12 cellular contexts compared by ENCODE assay signal in the genomic region with DNA sequence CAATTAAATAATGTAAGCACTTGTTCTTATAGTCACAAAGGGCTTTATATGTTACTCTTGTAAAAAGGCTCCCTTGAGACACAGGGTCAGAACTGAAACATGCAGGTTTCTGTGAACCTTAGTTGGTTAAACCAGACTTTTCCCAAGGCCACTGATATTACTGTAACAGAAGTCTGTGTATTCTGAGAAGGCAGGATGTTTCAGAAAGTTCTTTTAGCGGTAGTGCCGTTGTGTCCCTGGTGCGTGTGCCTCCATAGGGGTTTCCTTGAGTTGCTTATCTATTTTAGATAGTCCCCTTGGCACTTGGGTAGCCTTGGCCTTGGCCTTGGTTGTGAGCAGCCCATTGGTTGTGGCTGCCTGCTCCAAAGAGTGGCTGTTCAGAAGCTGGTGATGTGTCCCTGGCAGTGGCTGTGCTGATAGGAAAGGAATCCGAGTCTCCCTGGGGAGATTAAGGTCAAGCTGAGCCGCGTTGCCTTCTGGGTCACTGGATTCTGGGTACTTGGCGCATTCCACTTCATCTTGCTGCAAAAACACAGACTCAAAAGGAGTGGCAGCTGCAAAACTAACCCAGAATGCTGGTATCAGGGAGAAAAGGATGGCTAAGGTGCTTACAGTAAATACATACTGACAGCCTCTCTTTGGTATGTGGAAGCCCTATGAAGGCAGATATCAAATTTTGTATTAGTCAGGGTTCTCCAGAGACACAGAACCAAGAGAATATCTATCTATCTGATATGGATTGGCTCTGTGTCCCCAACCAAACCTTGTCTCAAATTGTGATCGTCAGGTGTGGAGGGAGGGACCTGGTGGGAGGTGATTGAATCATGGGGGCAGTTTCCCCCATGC.
DNase-seq lines count a peak whose midpoint lies in the region; ATAC-seq and TF ChIP-seq lines count a peak whose summit lies in the region.
"Had no signal": no experiment of that assay in that cellular context is flagged by ENCODE, and none has a peak within 500 bp of the region (broad histone marks: within the 10 kb centered on the region; RNA-seq: fewer than 3 reads in every experiment).

No MANE protein-coding gene starts in this region.

- H3K4me3 ChIP-seq in coronary artery, result peak overlapping the region; percentile 8
- H3K4me3 ChIP-seq in aorta (ENCODE audit: low read length in 2 of 2), result no peak overlapping the region

- H3K9me3 ChIP-seq in aorta (ENCODE audit: control insufficient read depth, low read length), result no peaks in the 10 kb centered on the region

- no peaks in the 10 kb centered on the region for H3K27me3 ChIP-seq in aorta (ENCODE audit: control insufficient read depth in 1 of 2, insufficient read depth in 2 of 2, low read length in 1 of 2)

- no peak for TF ChIP-seq CTCF in coronary artery (IDR thresholded peaks at IDR 0.05)

- peak overlapping the region; percentile 10 to 85 for H3K27ac ChIP-seq in coronary artery
- peak overlapping the region in 1 of 2 donors; percentile 64 for H3K27ac ChIP-seq in aorta (ENCODE audit: low read depth in 1 of 2, low read length in 2 of 2)

- peak; percentile 13 for DNase-seq in NCI-H2107 treated with DMSO at 0.1 percent for 48 hours (lab: John Stamatoyannopoulos, UW; ENCODE audit: unreplicated experiment)
- DNase-seq in NCI-H2107 (lab: John Stamatoyannopoulos, UW), result no peak
- peak; percentile 89 for DNase-seq in coronary artery (ENCODE audit: low spot score)
- DNase-seq in aorta, result peak; percentile 77 to 83
- no peak for DNase-seq in germinal center (ENCODE audit: low spot score)
- DNase-seq in cerebellar cortex (ENCODE audit: low spot score), result no peak
- no peak for DNase-seq in T-helper 9 cell
- DNase-seq: 8988T; activated T-cell treated with anti-CD3 and anti-CD28 coated beads, Interleukin-2, amount 50 U/mL, for 24 hours; mammary epithelial cell; NCI-H510A had no signal

- 16 to 19% methylated on average over 8 of the region's 8 CpGs for WGBS in aorta, 2 donors

- H3K36me3 ChIP-seq in aorta (ENCODE audit: control insufficient read depth in 1 of 2, insufficient read depth in 2 of 2, low read length in 1 of 2), result no peaks in the 10 kb centered on the region

- H3K4me1 ChIP-seq in aorta (ENCODE audit: control insufficient read depth in 1 of 2, insufficient read depth in 2 of 2, low read length in 2 of 2), result peaks cover 4 to 8% of the 10 kb centered on the region in 2 donors

- intact Hi-C loops in aorta (cut with DNase I), result loop anchor here (5.0 kb wide), 1 partner anchor 70 kb away; a partner anchor contains a TSS

- ATAC-seq in HG03103 (IDR thresholded peaks at IDR 0.05; ENCODE audit: low read depth, unreplicated experiment) (peak; percentile 51), aorta (ENCODE audit: low FRiP score) (peak; percentile 78)

Comparison
In these comparisons a context has a peak if more than half of its experiments do, and no peak if none do; other contexts are left out.
1. DNase-seq: peak in NCI-H2107 treated with DMSO at 0.1 percent for 48 hours (single experiment), coronary artery (single experiment) and aorta (2 of 2); none in NCI-H2107 (single experiment), germinal center (single experiment), cerebellar cortex (single experiment) and T-helper 9 cell (single experiment).